28 cellular contexts compared by ENCODE assay signal in genomic region chr7:104536956-104537355, GRCh38.
"Had no signal": no experiment of that assay in that cellular context is flagged by ENCODE, and none has a peak within 500 bp of the region (broad histone marks: within the 10 kb centered on the region; RNA-seq: fewer than 3 reads in every experiment).

No MANE protein-coding gene starts in this region.

- ATAC-seq: left colon; left lung; lower lobe of right lung; naive thymus-derived CD8-positive, alpha-beta T cell; pancreas; right cardiac atrium; sciatic nerve; stimulated activated naive B cell treated with anti-CD40 and anti-IgM and Interleukin-4, amounts not matched to agents 10 μg/mL and 1 μg/mL and 100 μg/mL, for 72 hours; stimulated activated naive CD8-positive, alpha-beta T cell treated with anti-CD3 and anti-CD28 coated beads, Interleukin-15, Interleukin-2, amounts not matched to agents 100 U/mL and 50 U/mL, for 24 hours had no signal

- H3K36me3 ChIP-seq: left lung, lower lobe of right lung, pancreas, prostate gland, stomach, thyroid gland, transverse colon, upper lobe of left lung, vagina had no signal

- H3K9me3 ChIP-seq: left lung, lower lobe of right lung, pancreas, prostate gland, stomach, testis, thyroid gland, transverse colon, upper lobe of left lung, vagina had no signal

- DNase-seq: immature natural killer cell; kidney; left colon; left lung; lower lobe of right lung; mammary epithelial cell; mesenchymal stem cell; naive thymus-derived CD8-positive, alpha-beta T cell; nucleus accumbens; pancreas; posterior cingulate gyrus; retina; right cardiac atrium; stimulated activated CD4-positive, alpha-beta T cell treated with anti-CD3 and anti-CD28 coated beads, Interleukin-12 subunit alpha, Interleukin-12 subunit beta, amount 100 ng/mL, for 4 hours; stimulated activated CD4-positive, alpha-beta T cell treated with anti-CD3 and anti-CD28 coated beads, Interleukin-15, amount 100 ng/mL, for 24 hours; stimulated activated CD4-positive, alpha-beta T cell treated with anti-CD3 and anti-CD28 coated beads, Interleukin-2, amount 100 ng/mL, for 24 hours; stimulated activated CD4-positive, alpha-beta T cell treated with anti-CD3 and anti-CD28 coated beads, Interleukin-4, amount 100 ng/mL, for 1 hour; stimulated activated naive B cell treated with anti-CD40 and anti-IgM and Interleukin-4, amounts not matched to agents 10 μg/mL and 1 μg/mL and 100 μg/mL, for 72 hours; stimulated activated naive CD8-positive, alpha-beta T cell treated with anti-CD3 and anti-CD28 coated beads, Interleukin-15, Interleukin-2, amounts not matched to agents 100 U/mL and 50 U/mL, for 24 hours; stomach; testis; thyroid gland; transverse colon; upper lobe of left lung had no signal

- H3K4me1 ChIP-seq: left lung, lower lobe of right lung, pancreas, prostate gland, stomach, testis, thyroid gland, transverse colon, upper lobe of left lung, vagina had no signal

- H3K4me3 ChIP-seq: left lung, lower lobe of right lung, pancreas, prostate gland, skin epidermis, stomach, testis, thyroid gland, transverse colon, upper lobe of left lung, vagina had no signal

- H3K27ac ChIP-seq: left lung, lower lobe of right lung, pancreas, prostate gland, skin epidermis, stomach, testis, thyroid gland, transverse colon, upper lobe of left lung, vagina had no signal

- H3K27me3 ChIP-seq: left lung, pancreas, stomach, testis, thyroid gland, transverse colon, upper lobe of left lung, vagina had no signal
